In genomic region chr12:43362910-43363694, GRCh38 we compare ENCODE assay signal across 23 cellular contexts.
A peak's percentile ranks its signal among the peaks of the same experiment; 100 is the strongest.
DNase-seq lines count a peak whose midpoint lies in the region; ATAC-seq and TF ChIP-seq lines count a peak whose summit lies in the region.
"Had no signal": no experiment of that assay in that cellular context is flagged by ENCODE, and none has a peak within 500 bp of the region (broad histone marks: within the 10 kb centered on the region; RNA-seq: fewer than 3 reads in every experiment).

No MANE protein-coding gene starts in this region.

- no peak for TF ChIP-seq EP300 in SK-N-SH (IDR thresholded peaks at IDR 0.05; ENCODE audit: borderline replicate concordance in 1 of 2, low read depth in 1 of 2, low read length in 1 of 2)

- no peak for TF ChIP-seq RAD21 in SK-N-SH (IDR thresholded peaks at IDR 0.05; ENCODE audit: low read length)

- H2AFZ ChIP-seq in SK-N-SH (ENCODE audit: low read depth): no peak overlapping the region

- H4K20me1 ChIP-seq in SK-N-SH (ENCODE audit: insufficient read depth): no peaks in the 10 kb centered on the region
- H4K20me1 ChIP-seq: BLaER1 treated with 17β-estradiol and CSF1 and Interleukin-3, amounts not matched to agents 10 nM and 100 nM had no signal

- DNase-seq in A172 (ENCODE audit: low spot score): peak; percentile 33
- DNase-seq in H4 (ENCODE audit: low spot score): peak; percentile 15
- no peak for DNase-seq in RWPE2 (ENCODE audit: low spot score)
- DNase-seq in kidney epithelial cell (ENCODE audit: low read depth): peak; percentile 16
- DNase-seq in NCI-H2171 (lab: John Stamatoyannopoulos, UW): no peak
- DNase-seq in coronary artery (ENCODE audit: low spot score): no peak
- no peak for DNase-seq in SK-N-SH
- DNase-seq: ACHN; activated CD4-positive, alpha-beta T cell treated with anti-CD3 and anti-CD28 coated beads, Interleukin-2, amount 10 ng/mL, durations not matched to agents 7 days and 5 days; activated CD8-positive, alpha-beta memory T cell treated with anti-CD3 and anti-CD28 coated beads, Interleukin-2, amount 50 U/mL, for 48 hours; activated effector memory CD4-positive, alpha-beta T cell treated with Interleukin-2 at 50 U/mL for 16 hours; dermis blood vessel endothelial cell; GF-D8; hippocampal formation; Kasumi-1; naive B cell; NCI-H524 treated with DMSO at 0.1 percent for 48 hours; ovary; Right ventricle myocardium superior; SW 1271 had no signal

- no peaks in the 10 kb centered on the region for H3F3A ChIP-seq in SK-N-SH (replicated peaks; ENCODE audit: insufficient read depth)

- H3K4me2 ChIP-seq in SK-N-SH: no peak overlapping the region
- H3K4me2 ChIP-seq: BLaER1 treated with 17β-estradiol and CSF1 and Interleukin-3, amounts not matched to agents 10 nM and 100 nM had no signal

- TF ChIP-seq CTCF in RWPE2 (IDR thresholded peaks at IDR 0.05; ENCODE audit: poor library complexity, severe bottlenecking) (no peak), kidney epithelial cell (IDR thresholded peaks at IDR 0.05; ENCODE audit: insufficient read depth, low read length, poor library complexity, severe bottlenecking) (no peak), coronary artery (IDR thresholded peaks at IDR 0.05) (no peak), SK-N-SH (IDR thresholded peaks at IDR 0.05) (no peak)

- H3K9ac ChIP-seq in SK-N-SH: no peak overlapping the region
- H3K9ac ChIP-seq: BLaER1 treated with 17β-estradiol and CSF1 and Interleukin-3, amounts not matched to agents 10 nM and 100 nM had no signal

- no peaks in the 10 kb centered on the region for H3K79me2 ChIP-seq in SK-N-SH (ENCODE audit: insufficient read depth)

- CTCF ChIA-PET in SK-N-SH (lab: Yijun Ruan, JAX): no interaction called here

- no peaks in the 10 kb centered on the region for H3K4me1 ChIP-seq in RWPE2 (ENCODE audit: insufficient read depth, poor library complexity, severe bottlenecking)
- no peaks in the 10 kb centered on the region for H3K4me1 ChIP-seq in SK-N-SH (ENCODE audit: control insufficient read depth in 1 of 2, insufficient read depth in 2 of 2, low read depth in 1 of 2, low read length in 1 of 2)
- H3K4me1 ChIP-seq: BLaER1 treated with 17β-estradiol and CSF1 and Interleukin-3, amounts not matched to agents 10 nM and 100 nM had no signal

- POLR2A ChIA-PET in SK-N-SH (lab: Yijun Ruan, JAX): no interaction called here

- no peak overlapping the region for H3K27ac ChIP-seq in RWPE2 (ENCODE audit: poor library complexity, severe bottlenecking)
- no peak overlapping the region for H3K27ac ChIP-seq in coronary artery
- no peak overlapping the region for H3K27ac ChIP-seq in SK-N-SH (ENCODE audit: low read depth in 2 of 2, low read length in 1 of 2)
- H3K27ac ChIP-seq: BLaER1 treated with 17β-estradiol and CSF1 and Interleukin-3, amounts not matched to agents 10 nM and 100 nM; ovary had no signal

- H3K4me3 ChIP-seq in RWPE2 (ENCODE audit: severe bottlenecking) (no peak overlapping the region), kidney epithelial cell (ENCODE audit: low read depth, low read length) (no peak overlapping the region), coronary artery (no peak overlapping the region), SK-N-SH (ENCODE audit: low read depth in 2 of 2, low read length in 1 of 2) (no peak overlapping the region)
- H3K4me3 ChIP-seq: BLaER1 treated with 17β-estradiol and CSF1 and Interleukin-3, amounts not matched to agents 10 nM and 100 nM; ovary had no signal

- H3K9me2 ChIP-seq in SK-N-SH: no peaks in the 10 kb centered on the region

- ATAC-seq in RWPE2 (ENCODE audit: low read depth) (peak; percentile 76), GM19023 (IDR thresholded peaks at IDR 0.05; ENCODE audit: unreplicated experiment) (no peak)
- ATAC-seq: sciatic nerve had no signal

- no peaks in the 10 kb centered on the region for H3K36me3 ChIP-seq in RWPE2 (ENCODE audit: low read depth)
- no peaks in the 10 kb centered on the region for H3K36me3 ChIP-seq in kidney epithelial cell (ENCODE audit: control insufficient read depth, insufficient read depth, low read length)
- no peaks in the 10 kb centered on the region for H3K36me3 ChIP-seq in SK-N-SH (replicated peaks in 1 of 2; ENCODE audit: control insufficient read depth in 1 of 2, insufficient read depth in 2 of 2, low read length in 1 of 2)
- H3K36me3 ChIP-seq: BLaER1 treated with 17β-estradiol and CSF1 and Interleukin-3, amounts not matched to agents 10 nM and 100 nM; ovary had no signal

- no peaks in the 10 kb centered on the region for H3K9me3 ChIP-seq in RWPE2 (ENCODE audit: severe bottlenecking)
- H3K9me3 ChIP-seq in SK-N-SH: no peaks in the 10 kb centered on the region
- H3K9me3 ChIP-seq: BLaER1 treated with 17β-estradiol and CSF1 and Interleukin-3, amounts not matched to agents 10 nM and 100 nM; ovary had no signal

- H3K27me3 ChIP-seq in RWPE2 (ENCODE audit: insufficient read depth, poor library complexity, severe bottlenecking): no peaks in the 10 kb centered on the region
- no peaks in the 10 kb centered on the region for H3K27me3 ChIP-seq in kidney epithelial cell (ENCODE audit: control insufficient read depth, insufficient read depth, low read length)
- H3K27me3 ChIP-seq in SK-N-SH (ENCODE audit: insufficient read depth): no peaks in the 10 kb centered on the region
- H3K27me3 ChIP-seq: BLaER1 treated with 17β-estradiol and CSF1 and Interleukin-3, amounts not matched to agents 10 nM and 100 nM; ovary had no signal

- WGBS in SK-N-SH (ENCODE audit: low lambda C conversion rate): 36% methylated on average over 2 of the region's 2 CpGs

TF ChIP-seq in SK-N-SH, 30 proteins besides CTCF, POLR2A, EP300 and RAD21:
- TF ChIP-seq FOXJ3 (CRISPR knock-in tag; IDR thresholded peaks at IDR 0.05) (no peak), ELF1 (IDR thresholded peaks at IDR 0.05) (no peak), GABPA (IDR thresholded peaks at IDR 0.05; ENCODE audit: low read depth) (no peak), TAF1 (IDR thresholded peaks at IDR 0.05; ENCODE audit: borderline replicate concordance, low read depth, low read length) (no peak), USF2 (IDR thresholded peaks at IDR 0.05; ENCODE audit: borderline replicate concordance, low read depth, low read length) (no peak), SMC3 (IDR thresholded peaks at IDR 0.05; ENCODE audit: low read depth, low read length) (no peak), RCOR1 (IDR thresholded peaks at IDR 0.05; ENCODE audit: low read length) (no peak), FOXM1 (IDR thresholded peaks at IDR 0.05; ENCODE audit: low read depth) (no peak), POLR2AphosphoS5 (IDR thresholded peaks at IDR 0.05; ENCODE audit: low read depth, low read length) (no peak), REST (IDR thresholded peaks at IDR 0.05; ENCODE audit: low read depth, low read length) (no peak)

Comparison
In these comparisons a context has a peak if more than half of its experiments do, and no peak if none do; other contexts are left out.
1. DNase-seq: peak in A172 (single experiment), H4 (single experiment) and kidney epithelial cell (single experiment); none in RWPE2 (single experiment), NCI-H2171 (single experiment), coronary artery (single experiment) and SK-N-SH (single experiment).